ENCODE assay signal across 9 cellular contexts in the genomic region with DNA sequence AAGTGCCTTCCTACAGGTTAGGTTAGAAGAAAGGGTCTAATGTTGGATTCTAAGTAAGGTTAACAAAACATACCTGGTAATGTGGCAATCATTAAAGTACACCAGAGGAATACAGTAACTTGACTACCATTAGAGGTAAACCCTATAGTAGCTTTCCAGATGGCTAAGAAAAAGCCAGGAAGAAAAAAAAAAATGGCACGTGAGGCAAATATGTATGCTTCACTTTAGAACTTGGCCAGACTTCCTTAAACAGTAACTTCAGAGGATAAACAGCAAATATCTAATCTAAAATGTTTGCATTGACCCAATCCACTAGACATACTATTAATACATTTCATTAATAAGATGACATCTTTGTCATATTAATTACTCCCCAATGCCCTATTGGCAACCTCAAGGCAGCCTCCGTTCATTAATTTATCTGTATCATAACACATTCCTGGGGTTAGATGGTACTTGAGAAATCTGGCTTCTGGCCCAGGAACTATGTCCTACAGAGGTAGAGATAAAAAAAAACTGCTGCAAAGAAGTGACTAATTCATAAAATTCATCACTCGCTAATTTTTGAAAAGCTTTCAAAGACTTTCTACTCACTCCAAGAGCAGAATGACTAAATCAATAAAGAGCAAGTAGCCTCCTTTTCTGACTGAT. TPM values are rescaled to one million over a fixed set of nuclear protein-coding genes. Genes with fewer than 3 reads are reported as not detected.
DNase-seq lines count a peak whose midpoint lies in the region; TF ChIP-seq lines count a peak whose summit lies in the region.
"Had no signal": no experiment of that assay in that cellular context is flagged by ENCODE, and none has a peak within 500 bp of the region (broad histone marks: within the 10 kb centered on the region; RNA-seq: fewer than 3 reads in every experiment).

No MANE protein-coding gene starts in this region.

- peaks cover 34% of the 10 kb centered on the region for H3F3A ChIP-seq in PC-9 (ENCODE audit: insufficient read depth, low read depth)

- no peaks in the 10 kb centered on the region for H3K27me3 ChIP-seq in PC-9 (ENCODE audit: insufficient read depth, low read depth)
- H3K27me3 ChIP-seq: uterus had no signal

- no peaks in the 10 kb centered on the region for H3K9me3 Mint-ChIP-seq in activated naive CD4-positive, alpha-beta T cell treated with anti-CD3 and anti-CD28 coated beads, Interleukin-2, amount 10 ng/mL, durations not matched to agents 7 days and 5 days

- peaks cover 5% of the 10 kb centered on the region; the same call in 1 of the 2 replicates for H3K36me3 ChIP-seq in PC-9 (ENCODE audit: low read depth)
- H3K36me3 ChIP-seq: uterus had no signal

- no peaks in the 10 kb centered on the region for H3K9me2 ChIP-seq in PC-9 (ENCODE audit: insufficient read depth)

- H3K27ac Mint-ChIP-seq in activated naive CD4-positive, alpha-beta T cell treated with anti-CD3 and anti-CD28 coated beads, Interleukin-2, amount 10 ng/mL, durations not matched to agents 7 days and 5 days: peak overlapping the region; percentile 37

- peak overlapping the region; percentile 17 for H3K4me2 ChIP-seq in PC-9

- no peak overlapping the region for H2AFZ ChIP-seq in PC-9

- no peak for TF ChIP-seq CTCF in PC-9 (conservative IDR thresholded peaks at IDR 0.05)
- no peak for TF ChIP-seq CTCF in fibroblast of mammary gland (conservative IDR thresholded peaks at IDR 0.05; ENCODE audit: control insufficient read depth, insufficient read depth, low read depth, low read length)

- CTCF ChIA-PET in activated naive CD4-positive, alpha-beta T cell treated with anti-CD3 and anti-CD28 coated beads, Interleukin-2, amount 10 ng/mL, durations not matched to agents 7 days and 5 days (lab: Charles Lee): interaction anchor here (0.7 to 0.9 kb wide), 3 partner anchors 16 to 40 kb away, joined by 3 read pairs; no protein-coding TSS in a partner anchor
- CTCF ChIA-PET in PC-9 (lab: Charles Lee): no interaction called here

- no peak for DNase-seq in activated naive CD4-positive, alpha-beta T cell treated with anti-CD3 and anti-CD28 coated beads, Interleukin-2, amount 10 ng/mL, durations not matched to agents 7 days and 5 days
- no peak for DNase-seq in activated naive CD4-positive, alpha-beta T cell (lab: John Stamatoyannopoulos, UW)
- DNase-seq in PC-9 (peak; percentile 7 to 75), fibroblast of mammary gland (ENCODE audit: low read depth) (peak; percentile 82), NCI-H146 treated with DMSO at 0.1 percent for 48 hours (lab: John Stamatoyannopoulos, UW; ENCODE audit: unreplicated experiment) (no peak), NCI-H1694 (lab: John Stamatoyannopoulos, UW) (no peak)
- no peak for DNase-seq in stimulated activated CD4-positive, alpha-beta T cell treated with anti-CD3 and anti-CD28 coated beads, Interleukin-1b, Interleukin-23, amount 100 ng/mL, for 48 hours
- DNase-seq: uterus had no signal

- intact Hi-C loops in PC-9 (cut with micrococcal nuclease; ENCODE audit: unreplicated experiment): no loop called here

- peaks cover 46% of the 10 kb centered on the region for H4K20me1 ChIP-seq in PC-9 (ENCODE audit: insufficient read depth)

- H3K27me3 Mint-ChIP-seq in activated naive CD4-positive, alpha-beta T cell treated with anti-CD3 and anti-CD28 coated beads, Interleukin-2, amount 10 ng/mL, durations not matched to agents 7 days and 5 days: no peaks in the 10 kb centered on the region

- H3K36me3 Mint-ChIP-seq in activated naive CD4-positive, alpha-beta T cell treated with anti-CD3 and anti-CD28 coated beads, Interleukin-2, amount 10 ng/mL, durations not matched to agents 7 days and 5 days: peaks cover 32% of the 10 kb centered on the region

- peaks cover 71% of the 10 kb centered on the region for H3K79me2 ChIP-seq in PC-9 (ENCODE audit: low read depth)

- POLR2A ChIA-PET in PC-9 (lab: Charles Lee; ENCODE audit: unreplicated experiment): interaction anchor here (0.7 kb wide), 1 partner anchor 58 kb away, joined by 6 read pairs; no protein-coding TSS in a partner anchor

- peaks cover 34% of the 10 kb centered on the region for H3K4me1 Mint-ChIP-seq in activated naive CD4-positive, alpha-beta T cell treated with anti-CD3 and anti-CD28 coated beads, Interleukin-2, amount 10 ng/mL, durations not matched to agents 7 days and 5 days

- no peak overlapping the region for H3K27ac ChIP-seq in PC-9
- H3K27ac ChIP-seq in temporal lobe (ENCODE audit: low read depth, low read length): peak overlapping the region; percentile 85
- H3K27ac ChIP-seq: uterus had no signal

- H3K9me3 ChIP-seq in PC-9 (ENCODE audit: insufficient read depth, low read depth): no peaks in the 10 kb centered on the region
- H3K9me3 ChIP-seq: uterus had no signal

- no TSS peak for BruUV-seq in PC-9 (replicated peaks; lab: Mats Ljungman, UMichigan)

- H3K4me3 ChIP-seq in PC-9 (no peak overlapping the region), fibroblast of mammary gland (ENCODE audit: control insufficient read depth, low read depth, low read length) (no peak overlapping the region)
- H3K4me3 ChIP-seq: uterus had no signal

- H3K4me3 Mint-ChIP-seq in activated naive CD4-positive, alpha-beta T cell treated with anti-CD3 and anti-CD28 coated beads, Interleukin-2, amount 10 ng/mL, durations not matched to agents 7 days and 5 days: no peak overlapping the region

- peaks cover 34% of the 10 kb centered on the region for H3K4me1 ChIP-seq in PC-9 (replicated peaks; ENCODE audit: insufficient read depth)

RNA-seq across cellular contexts. Expression of a gene that starts 5.8 kb away (rescaled TPM):
- 152 and 161 TPM in 2 replicates for total RNA-seq in PC-9 (2021)
- total RNA-seq in temporal lobe: 47.9 TPM

RNA-seq across cellular contexts. Expression of a gene that starts 28.4 kb away (rescaled TPM):
- total RNA-seq in PC-9 (2021) (50.1 and 52.5 TPM in 2 replicates), temporal lobe (21.1 TPM)

RNA-seq across cellular contexts. Expression of a gene that starts 51.3 kb away (rescaled TPM):
- 84.7 and 139 TPM in 2 replicates for total RNA-seq in PC-9 (2021)
- total RNA-seq in temporal lobe: 178 TPM

Comparison
In these comparisons a context has a peak if more than half of its experiments do, and no peak if none do; other contexts are left out.
1. DNase-seq: peak in PC-9 (2 of 2) and fibroblast of mammary gland (single experiment); none in activated naive CD4-positive, alpha-beta T cell treated with anti-CD3 and anti-CD28 coated beads, Interleukin-2, amount 10 ng/mL, durations not matched to agents 7 days and 5 days (single experiment), activated naive CD4-positive, alpha-beta T cell (0 of 4), NCI-H146 treated with DMSO at 0.1 percent for 48 hours (single experiment), NCI-H1694 (single experiment) and stimulated activated CD4-positive, alpha-beta T cell treated with anti-CD3 and anti-CD28 coated beads, Interleukin-1b, Interleukin-23, amount 100 ng/mL, for 48 hours (single experiment).